Comparison of ENCODE assay signal across 12 cellular contexts in genomic region chr2:160647967-160648685, GRCh38.
DNase-seq lines count a peak whose midpoint lies in the region; ATAC-seq and TF ChIP-seq lines count a peak whose summit lies in the region.
"Had no signal": no experiment of that assay in that cellular context is flagged by ENCODE, and none has a peak within 500 bp of the region (broad histone marks: within the 10 kb centered on the region; RNA-seq: fewer than 3 reads in every experiment).

No MANE protein-coding gene starts in this region.

- TF ChIP-seq POLR2A in prostate gland (IDR thresholded peaks at IDR 0.05), result no peak

- no peaks in the 10 kb centered on the region for H3K9me3 ChIP-seq in esophagus (ENCODE audit: control insufficient read depth in 2 of 2, insufficient read depth in 1 of 2, low read depth in 1 of 2, low read length in 1 of 2)
- no peaks in the 10 kb centered on the region for H3K9me3 ChIP-seq in prostate gland

- no peak for ATAC-seq in GM18520 (IDR thresholded peaks at IDR 0.05; ENCODE audit: unreplicated experiment)
- ATAC-seq: activated naive CD8-positive, alpha-beta T cell treated with anti-CD3 and anti-CD28 coated beads, Interleukin-2, amount 50 U/mL, for 24 hours had no signal

- 50% methylated on average over 32 to 33 of the region's 33 CpGs for WGBS in esophagus, 2 donors
- 65% methylated on average over 29 of the region's 33 CpGs for WGBS in prostate gland

- H3K4me3 ChIP-seq in esophagus (ENCODE audit: low read depth in 1 of 2, low read length in 2 of 2) (peak overlapping the region; percentile 37 to 39), prostate gland (peak overlapping the region; percentile 3 to 11)

- H3K27ac ChIP-seq in esophagus (ENCODE audit: low read depth in 2 of 2, low read length in 1 of 2) (peak overlapping the region in 1 of 2 donors; percentile 58), prostate gland (peak overlapping the region; percentile 33 to 35)
- H3K27ac ChIP-seq: C4-2B had no signal

- H3K4me1 ChIP-seq in esophagus (ENCODE audit: control insufficient read depth in 2 of 2, insufficient read depth in 2 of 2, low read length in 1 of 2) (peaks cover 5 to 10% of the 10 kb centered on the region in 2 donors), prostate gland (replicated peaks) (peaks cover 4% of the 10 kb centered on the region)

- intact Hi-C loops in prostate gland (cut with DNase I), result no loop called here

- no peak for TF ChIP-seq CTCF in prostate gland (IDR thresholded peaks at IDR 0.05)

- peak; percentile 17 for DNase-seq in NCI-H2029 (lab: John Stamatoyannopoulos, UW)
- DNase-seq in NCI-H2196 (lab: John Stamatoyannopoulos, UW; ENCODE audit: unreplicated experiment), result peak; percentile 59
- DNase-seq in prostate gland (ENCODE audit: low spot score), result peak; percentile 33
- no peak for DNase-seq in stimulated activated CD4-positive, alpha-beta T cell treated with anti-CD3 and anti-CD28 coated beads, Interleukin-2, amount 100 ng/mL, for 48 hours
- DNase-seq in NCI-H1417 treated with DMSO at 0.1 percent for 48 hours (lab: John Stamatoyannopoulos, UW), result no peak
- DNase-seq: activated naive CD8-positive, alpha-beta T cell treated with anti-CD3 and anti-CD28 coated beads, Interleukin-2, amount 50 U/mL, for 24 hours; KG1; NCI-H187 treated with DMSO at 0.1 percent for 48 hours; stimulated activated naive CD4-positive, alpha-beta T cell treated with Interleukin-2 at 50 U/mL for 16 hours had no signal

- no peaks in the 10 kb centered on the region for H3K36me3 ChIP-seq in esophagus (ENCODE audit: control insufficient read depth in 2 of 2, insufficient read depth in 2 of 2, low read length in 1 of 2)
- no peaks in the 10 kb centered on the region for H3K36me3 ChIP-seq in prostate gland

- no peaks in the 10 kb centered on the region for H3K27me3 ChIP-seq in esophagus (ENCODE audit: control insufficient read depth in 1 of 2, insufficient read depth in 2 of 2, low read length in 2 of 2)
- no peaks in the 10 kb centered on the region for H3K27me3 ChIP-seq in prostate gland (replicated peaks; ENCODE audit: insufficient read depth)

Comparison
In these comparisons a context has a peak if more than half of its experiments do, and no peak if none do; other contexts are left out.
1. DNase-seq: peak in NCI-H2029 (single experiment), NCI-H2196 (single experiment) and prostate gland (single experiment); none in stimulated activated CD4-positive, alpha-beta T cell treated with anti-CD3 and anti-CD28 coated beads, Interleukin-2, amount 100 ng/mL, for 48 hours (0 of 2) and NCI-H1417 treated with DMSO at 0.1 percent for 48 hours (single experiment).